11 cellular contexts compared by ENCODE assay signal in the genomic region with DNA sequence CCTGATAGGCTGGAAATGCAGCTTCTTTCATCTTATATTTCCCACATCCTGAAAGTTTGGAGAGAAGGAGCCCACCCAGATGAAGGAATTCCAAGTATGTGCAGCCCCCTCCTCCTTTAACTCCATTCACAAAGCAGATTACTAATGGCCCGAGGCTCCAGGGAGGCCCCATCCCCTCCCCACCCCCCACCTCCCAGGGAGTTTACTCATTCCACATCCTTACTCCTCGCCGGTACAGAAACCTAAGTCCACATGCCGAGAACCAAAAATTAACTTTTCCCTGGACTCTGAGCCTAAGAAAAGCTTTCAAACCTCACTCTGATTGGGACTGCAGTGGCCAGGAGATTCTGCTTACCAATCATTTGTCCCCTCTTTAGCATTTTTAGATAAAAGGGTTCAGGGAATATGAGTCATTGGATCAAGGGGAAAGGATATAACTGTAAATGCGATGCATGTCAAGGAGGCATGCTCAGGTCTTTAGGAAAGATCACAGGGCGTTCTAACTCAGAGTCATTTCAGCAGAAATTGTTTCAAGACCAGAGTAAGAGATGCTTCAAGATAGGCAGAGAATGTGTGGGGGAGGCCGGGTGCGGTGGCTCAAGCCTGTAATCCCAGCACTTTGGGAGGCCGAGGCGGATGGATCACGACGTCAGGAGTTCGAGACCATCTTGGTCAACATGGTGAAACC. TPM values are rescaled to one million over a fixed set of nuclear protein-coding genes. Genes with fewer than 3 reads are reported as not detected.
DNase-seq lines count a peak whose midpoint lies in the region; ATAC-seq, FAIRE-seq and TF ChIP-seq lines count a peak whose summit lies in the region.
"Had no signal": no experiment of that assay in that cellular context is flagged by ENCODE, and none has a peak within 500 bp of the region (broad histone marks: within the 10 kb centered on the region; RNA-seq: fewer than 3 reads in every experiment).

No MANE protein-coding gene starts in this region.

- H3K9ac ChIP-seq in kidney (ENCODE audit: low read length in 2 of 2), result no peak overlapping the region

- TF ChIP-seq CTCF in cardiac muscle cell (IDR thresholded peaks at IDR 0.05; ENCODE audit: low read depth, low read length) (no peak), heart left ventricle (IDR thresholded peaks at IDR 0.05) (no peak), astrocyte of the spinal cord (IDR thresholded peaks at IDR 0.05; ENCODE audit: low read depth, low read length) (no peak), kidney (IDR thresholded peaks at IDR 0.05; ENCODE audit: borderline replicate concordance, extremely low read depth, insufficient read depth) (no peak), transverse colon (IDR thresholded peaks at IDR 0.05) (no peak)

- H3K27ac ChIP-seq in cardiac muscle cell (peak overlapping the region; percentile 96), heart left ventricle (peak overlapping the region in 3 of 12 donors; percentile 22 to 91 (median 66)), kidney (ENCODE audit: low read depth in 2 of 2, low read length in 2 of 2) (peak overlapping the region; percentile 72 to 87), transverse colon (peak overlapping the region; percentile 82 to 88 (median 88))

- no peak for TF ChIP-seq EP300 in transverse colon (IDR thresholded peaks at IDR 0.05; ENCODE audit: low read depth)

- H3K36me3 ChIP-seq in cardiac muscle cell (no peaks in the 10 kb centered on the region), heart left ventricle (no peaks in the 10 kb centered on the region), kidney (ENCODE audit: control insufficient read depth in 1 of 2, insufficient read depth in 2 of 2, low read length in 2 of 2) (no peaks in the 10 kb centered on the region), transverse colon (no peaks in the 10 kb centered on the region)

- in situ Hi-C loops in astrocyte of the spinal cord (cut with HindIII; ENCODE audit: low sequenced_read_pairs) (no loop called here), transverse colon (cut with MboI; ENCODE audit: low pct_ligation_motif_present in 1 of 4, low pct_unique_long_range_greater_than_20kb in 1 of 4, low sequenced_read_pairs in 3 of 4) (no loop called here)

- WGBS in heart left ventricle, 4 donors, result 81 to 92% (median 86%) methylated on average over 13 of the region's 13 CpGs
- 87 to 96% methylated on average over 8 to 13 of the region's 13 CpGs for WGBS in transverse colon (ENCODE audit: low coverage in 1 of 2), 2 donors

- peak in 1 of 2 donors; percentile 95 for DNase-seq in cardiac muscle cell (ENCODE audit: low read depth in 1 of 2, low spot score in 1 of 2)
- DNase-seq in heart left ventricle, result no peak
- DNase-seq in astrocyte of the spinal cord (ENCODE audit: low read depth, low spot score), result peak; percentile 94
- DNase-seq in kidney, result no peak
- DNase-seq in transverse colon, result no peak
- no peak for DNase-seq in NCI-H2107 treated with DMSO at 0.1 percent for 48 hours (lab: John Stamatoyannopoulos, UW; ENCODE audit: unreplicated experiment)
- no peak for DNase-seq in AG08396 (ENCODE audit: low spot score)
- DNase-seq: COR-L47, NCI-H1417 had no signal

- H3K27me3 ChIP-seq in cardiac muscle cell, result no peaks in the 10 kb centered on the region
- H3K27me3 ChIP-seq in heart left ventricle, result no peaks in the 10 kb centered on the region
- no peaks in the 10 kb centered on the region for H3K27me3 ChIP-seq in transverse colon

- FAIRE-seq in kidney (lab: Jason Lieb, UNC), result no peak

- peak overlapping the region; percentile 0 for H3K4me3 ChIP-seq in cardiac muscle cell
- no peak overlapping the region for H3K4me3 ChIP-seq in heart left ventricle
- no peak overlapping the region for H3K4me3 ChIP-seq in astrocyte of the spinal cord (ENCODE audit: low read depth, low read length)
- H3K4me3 ChIP-seq in kidney (ENCODE audit: low read length in 2 of 2), result peak overlapping the region in 1 of 2 donors; percentile 14
- H3K4me3 ChIP-seq in transverse colon, result no peak overlapping the region

- ATAC-seq in heart left ventricle (no peak), GM18861 (IDR thresholded peaks at IDR 0.05; ENCODE audit: unreplicated experiment) (no peak)
- ATAC-seq: left lobe of liver had no signal

- no peak for TF ChIP-seq POLR2A in heart left ventricle (IDR thresholded peaks at IDR 0.05)
- no peak for TF ChIP-seq POLR2A in transverse colon (IDR thresholded peaks at IDR 0.05)

- H3K9me3 ChIP-seq in cardiac muscle cell (ENCODE audit: low read depth) (no peaks in the 10 kb centered on the region), heart left ventricle (no peaks in the 10 kb centered on the region), kidney (ENCODE audit: control insufficient read depth in 1 of 2, low read length in 2 of 2) (no peaks in the 10 kb centered on the region), transverse colon (no peaks in the 10 kb centered on the region)

- intact Hi-C loops in heart left ventricle (cut with DNase I) (loop anchor here in 1 of 10 donors (10.0 kb wide), 1 partner anchor 83 kb away; no protein-coding TSS in a partner anchor), kidney (cut with DNase I) (no loop called here), transverse colon (cut with DNase I; ENCODE audit: low total_unique reads) (no loop called here)

- H3K4me1 ChIP-seq in cardiac muscle cell (ENCODE audit: low read depth) (peaks cover 49% of the 10 kb centered on the region), heart left ventricle (peaks cover 0 to 48% (median 14%) of the 10 kb centered on the region in 12 donors), kidney (ENCODE audit: control insufficient read depth in 1 of 2, insufficient read depth in 1 of 2, low read depth in 1 of 2, low read length in 2 of 2) (peaks cover 22 to 23% of the 10 kb centered on the region in 2 donors), transverse colon (peaks cover 30 to 61% (median 38%) of the 10 kb centered on the region in 4 donors)

RNA-seq across cellular contexts. Expression of gene PIM1, which starts 31.9 kb away (rescaled TPM):
- total RNA-seq in cardiac muscle cell, result 15.8 and 21.5 TPM in 2 replicates
- polyA plus RNA-seq in cardiac muscle cell, result 14.7 and 20.0 TPM in 2 replicates
- 10 to 100 TPM in 6 of 9 donors, 1 to 10 TPM in 3; 7.0 to 81.8 (median 16.0) TPM for total RNA-seq in heart left ventricle
- polyA plus RNA-seq in heart left ventricle, result 10 to 100 TPM in 1 of 2 donors, 1 to 10 TPM in 1; 8.2 to 23.1 TPM
- 30.4 TPM for total RNA-seq in kidney
- 19.1 TPM for polyA plus RNA-seq in kidney (ENCODE audit: insufficient read depth, low read depth, low replicate concordance)
- 100 to 1,000 TPM in 1 of 4 donors, 10 to 100 TPM in 2, 1 to 10 TPM in 1; 6.8 to 102 (median 24.0) TPM for total RNA-seq in transverse colon
